Comparison of ENCODE assay signal across 1 cellular context in the genomic region with DNA sequence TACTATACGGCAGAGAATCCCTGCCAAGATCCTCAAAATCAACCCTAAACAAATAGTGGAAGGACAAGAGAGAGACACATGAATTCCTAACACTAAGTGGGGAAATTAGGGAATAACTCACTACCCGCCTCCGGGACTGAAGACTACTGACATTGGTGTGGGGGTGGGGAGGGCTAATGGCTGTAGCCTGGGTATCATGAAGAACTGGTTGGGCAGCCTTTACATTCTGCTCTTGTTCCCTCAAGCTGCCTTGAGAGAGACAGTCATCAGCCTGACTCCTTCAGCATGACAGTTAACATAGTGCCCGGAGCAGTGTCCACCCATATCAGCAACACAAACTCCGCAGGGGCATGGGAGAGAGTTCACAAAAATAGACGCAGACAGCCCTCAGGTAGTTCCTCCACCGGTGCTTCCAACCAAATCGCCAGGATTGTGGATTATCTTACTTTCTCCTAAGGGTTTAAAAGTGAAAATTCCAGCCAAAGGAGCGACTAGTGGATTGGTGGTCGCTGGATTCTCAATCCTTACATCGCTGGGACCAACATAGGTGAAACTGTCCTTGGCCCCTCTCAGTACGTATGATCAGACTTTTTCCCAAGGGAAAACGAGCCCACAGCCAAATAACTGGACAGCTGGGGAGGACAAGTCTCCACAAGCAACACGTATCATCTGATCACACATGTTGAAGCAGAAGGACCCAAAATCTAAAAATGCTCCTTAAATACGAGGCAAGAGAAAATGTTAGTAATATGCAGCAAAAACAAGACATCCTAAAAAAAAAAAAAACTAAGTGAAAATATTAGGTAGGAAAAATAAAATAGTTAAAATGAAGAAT.
TF ChIP-seq lines count a peak whose summit lies in the region.

No MANE protein-coding gene starts in this region.

TF ChIP-seq in GM23338, 12 proteins besides CTCF, POLR2A, EP300 and RAD21:
- TF ChIP-seq JUNB (IDR thresholded peaks at IDR 0.05; ENCODE audit: unreplicated experiment) (no peak), STAT1 (IDR thresholded peaks at IDR 0.05; ENCODE audit: unreplicated experiment) (no peak), ZNF114 (CRISPR knock-in tag; IDR thresholded peaks at IDR 0.05) (no peak), POLR2AphosphoS5 (IDR thresholded peaks at IDR 0.05; ENCODE audit: low read depth) (no peak), EZH2 (IDR thresholded peaks at IDR 0.05; ENCODE audit: low read depth, unreplicated experiment) (no peak), CREB1 (CRISPR knock-in tag; IDR thresholded peaks at IDR 0.05; ENCODE audit: low read depth) (no peak), ZNF331 (CRISPR knock-in tag; IDR thresholded peaks at IDR 0.05; ENCODE audit: low read depth) (no peak), EZH2phosphoT487 (IDR thresholded peaks at IDR 0.05; ENCODE audit: unreplicated experiment) (no peak), REST (IDR thresholded peaks at IDR 0.05; ENCODE audit: unreplicated experiment) (no peak), NANOG (IDR thresholded peaks at IDR 0.05; ENCODE audit: borderline replicate concordance) (no peak)
- TF ChIP-seq, protein P1, sequence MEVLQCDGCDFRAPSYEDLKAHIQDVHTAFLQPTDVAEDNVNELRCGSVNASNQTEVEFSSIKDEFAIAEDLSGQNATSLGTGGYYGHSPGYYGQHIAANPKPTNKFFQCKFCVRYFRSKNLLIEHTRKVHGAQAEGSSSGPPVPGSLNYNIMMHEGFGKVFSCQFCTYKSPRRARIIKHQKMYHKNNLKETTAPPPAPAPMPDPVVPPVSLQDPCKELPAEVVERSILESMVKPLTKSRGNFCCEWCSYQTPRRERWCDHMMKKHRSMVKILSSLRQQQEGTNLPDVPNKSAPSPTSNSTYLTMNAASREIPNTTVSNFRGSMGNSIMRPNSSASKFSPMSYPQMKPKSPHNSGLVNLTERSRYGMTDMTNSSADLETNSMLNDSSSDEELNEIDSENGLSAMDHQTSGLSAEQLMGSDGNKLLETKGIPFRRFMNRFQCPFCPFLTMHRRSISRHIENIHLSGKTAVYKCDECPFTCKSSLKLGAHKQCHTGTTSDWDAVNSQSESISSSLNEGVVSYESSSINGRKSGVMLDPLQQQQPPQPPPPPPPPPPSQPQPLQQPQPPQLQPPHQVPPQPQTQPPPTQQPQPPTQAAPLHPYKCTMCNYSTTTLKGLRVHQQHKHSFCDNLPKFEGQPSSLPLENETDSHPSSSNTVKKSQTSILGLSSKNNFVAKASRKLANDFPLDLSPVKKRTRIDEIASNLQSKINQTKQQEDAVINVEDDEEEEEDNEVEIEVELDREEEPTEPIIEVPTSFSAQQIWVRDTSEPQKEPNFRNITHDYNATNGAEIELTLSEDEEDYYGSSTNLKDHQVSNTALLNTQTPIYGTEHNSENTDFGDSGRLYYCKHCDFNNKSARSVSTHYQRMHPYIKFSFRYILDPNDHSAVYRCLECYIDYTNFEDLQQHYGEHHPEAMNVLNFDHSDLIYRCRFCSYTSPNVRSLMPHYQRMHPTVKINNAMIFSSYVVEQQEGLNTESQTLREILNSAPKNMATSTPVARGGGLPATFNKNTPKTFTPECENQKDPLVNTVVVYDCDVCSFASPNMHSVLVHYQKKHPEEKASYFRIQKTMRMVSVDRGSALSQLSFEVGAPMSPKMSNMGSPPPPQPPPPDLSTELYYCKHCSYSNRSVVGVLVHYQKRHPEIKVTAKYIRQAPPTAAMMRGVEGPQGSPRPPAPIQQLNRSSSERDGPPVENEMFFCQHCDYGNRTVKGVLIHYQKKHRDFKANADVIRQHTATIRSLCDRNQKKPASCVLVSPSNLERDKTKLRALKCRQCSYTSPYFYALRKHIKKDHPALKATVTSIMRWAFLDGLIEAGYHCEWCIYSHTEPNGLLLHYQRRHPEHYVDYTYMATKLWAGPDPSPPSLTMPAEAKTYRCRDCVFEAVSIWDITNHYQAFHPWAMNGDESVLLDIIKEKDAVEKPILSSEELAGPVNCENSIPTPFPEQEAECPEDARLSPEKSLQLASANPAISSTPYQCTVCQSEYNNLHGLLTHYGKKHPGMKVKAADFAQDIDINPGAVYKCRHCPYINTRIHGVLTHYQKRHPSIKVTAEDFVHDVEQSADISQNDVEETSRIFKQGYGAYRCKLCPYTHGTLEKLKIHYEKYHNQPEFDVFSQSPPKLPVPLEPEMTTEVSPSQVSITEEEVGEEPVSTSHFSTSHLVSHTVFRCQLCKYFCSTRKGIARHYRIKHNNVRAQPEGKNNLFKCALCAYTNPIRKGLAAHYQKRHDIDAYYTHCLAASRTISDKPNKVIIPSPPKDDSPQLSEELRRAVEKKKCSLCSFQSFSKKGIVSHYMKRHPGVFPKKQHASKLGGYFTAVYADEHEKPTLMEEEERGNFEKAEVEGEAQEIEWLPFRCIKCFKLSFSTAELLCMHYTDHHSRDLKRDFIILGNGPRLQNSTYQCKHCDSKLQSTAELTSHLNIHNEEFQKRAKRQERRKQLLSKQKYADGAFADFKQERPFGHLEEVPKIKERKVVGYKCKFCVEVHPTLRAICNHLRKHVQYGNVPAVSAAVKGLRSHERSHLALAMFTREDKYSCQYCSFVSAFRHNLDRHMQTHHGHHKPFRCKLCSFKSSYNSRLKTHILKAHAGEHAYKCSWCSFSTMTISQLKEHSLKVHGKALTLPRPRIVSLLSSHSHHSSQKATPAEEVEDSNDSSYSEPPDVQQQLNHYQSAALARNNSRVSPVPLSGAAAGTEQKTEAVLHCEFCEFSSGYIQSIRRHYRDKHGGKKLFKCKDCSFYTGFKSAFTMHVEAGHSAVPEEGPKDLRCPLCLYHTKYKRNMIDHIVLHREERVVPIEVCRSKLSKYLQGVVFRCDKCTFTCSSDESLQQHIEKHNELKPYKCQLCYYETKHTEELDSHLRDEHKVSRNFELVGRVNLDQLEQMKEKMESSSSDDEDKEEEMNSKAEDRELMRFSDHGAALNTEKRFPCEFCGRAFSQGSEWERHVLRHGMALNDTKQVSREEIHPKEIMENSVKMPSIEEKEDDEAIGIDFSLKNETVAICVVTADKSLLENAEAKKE (CRISPR knock-in tag; IDR thresholded peaks at IDR 0.05) = no peak
- TF ChIP-seq, protein P2, sequence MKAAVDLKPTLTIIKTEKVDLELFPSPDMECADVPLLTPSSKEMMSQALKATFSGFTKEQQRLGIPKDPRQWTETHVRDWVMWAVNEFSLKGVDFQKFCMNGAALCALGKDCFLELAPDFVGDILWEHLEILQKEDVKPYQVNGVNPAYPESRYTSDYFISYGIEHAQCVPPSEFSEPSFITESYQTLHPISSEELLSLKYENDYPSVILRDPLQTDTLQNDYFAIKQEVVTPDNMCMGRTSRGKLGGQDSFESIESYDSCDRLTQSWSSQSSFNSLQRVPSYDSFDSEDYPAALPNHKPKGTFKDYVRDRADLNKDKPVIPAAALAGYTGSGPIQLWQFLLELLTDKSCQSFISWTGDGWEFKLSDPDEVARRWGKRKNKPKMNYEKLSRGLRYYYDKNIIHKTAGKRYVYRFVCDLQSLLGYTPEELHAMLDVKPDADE (IDR thresholded peaks at IDR 0.05) = no peak
TF ChIP-seq in GM23338: peak in this region for 0.
